20 cellular contexts compared by ENCODE assay signal in genomic region chr18:3683483-3683882, GRCh38.
DNase-seq lines count a peak whose midpoint lies in the region; ATAC-seq, FAIRE-seq and TF ChIP-seq lines count a peak whose summit lies in the region.
"Had no signal": no experiment of that assay in that cellular context is flagged by ENCODE, and none has a peak within 500 bp of the region (broad histone marks: within the 10 kb centered on the region; RNA-seq: fewer than 3 reads in every experiment).

No MANE protein-coding gene starts in this region.

- H3K4me1 ChIP-seq in endothelial cell of umbilical vein (ENCODE audit: control insufficient read depth, extremely low read depth, insufficient read depth, low read length) = peaks cover 7% of the 10 kb centered on the region
- H3K4me1 ChIP-seq: BE2C had no signal

- H3K9ac ChIP-seq in endothelial cell of umbilical vein (replicated peaks; ENCODE audit: extremely low read depth, insufficient read depth, low read length) = no peak overlapping the region
- H3K9ac ChIP-seq: SK-N-SH had no signal

- H3K4me3 ChIP-seq in endothelial cell of umbilical vein (replicated peaks in 1 of 3; ENCODE audit: insufficient read depth in 1 of 3, low read depth in 1 of 3, low read length in 3 of 3) (no peak overlapping the region), WERI-Rb-1 (ENCODE audit: low read depth, low read length) (no peak overlapping the region)

- no peak for TF ChIP-seq POLR2A in endothelial cell of umbilical vein (IDR thresholded peaks at IDR 0.05; ENCODE audit: low read depth, low read length)

- no peaks in the 10 kb centered on the region for H3K9me1 ChIP-seq in endothelial cell of umbilical vein (replicated peaks; ENCODE audit: control insufficient read depth, extremely low read depth, insufficient read depth, low read length)

- peak overlapping the region; percentile 34 for H3K4me2 ChIP-seq in endothelial cell of umbilical vein (ENCODE audit: insufficient read depth, low read length)
- H3K4me2 ChIP-seq: SK-N-SH had no signal

- H3K27me3 ChIP-seq in endothelial cell of umbilical vein (ENCODE audit: control insufficient read depth in 2 of 2, insufficient read depth in 2 of 2, low read length in 2 of 2) (no peaks in the 10 kb centered on the region), WERI-Rb-1 (ENCODE audit: insufficient read depth, low read depth, severe bottlenecking) (no peaks in the 10 kb centered on the region)
- H3K27me3 ChIP-seq: BE2C had no signal

- POLR2A ChIA-PET in endothelial cell of umbilical vein (lab: Charles Lee) = no interaction called here

- no peak for TF ChIP-seq CTCF in endothelial cell of umbilical vein (IDR thresholded peaks at IDR 0.05; ENCODE audit: extremely low read depth in 1 of 2, insufficient read depth in 1 of 2, low read depth in 1 of 2, low read length in 2 of 2)
- TF ChIP-seq CTCF in WERI-Rb-1 (IDR thresholded peaks at IDR 0.05; ENCODE audit: low read depth, low read length) = no peak

- H3K79me2 ChIP-seq in endothelial cell of umbilical vein (ENCODE audit: control insufficient read depth, insufficient read depth, low read length) = no peaks in the 10 kb centered on the region

- no peaks in the 10 kb centered on the region for H3K36me3 ChIP-seq in endothelial cell of umbilical vein (ENCODE audit: control insufficient read depth in 2 of 2, extremely low read depth in 1 of 2, insufficient read depth in 2 of 2, low read length in 2 of 2)
- H3K36me3 ChIP-seq in WERI-Rb-1 = no peaks in the 10 kb centered on the region
- H3K36me3 ChIP-seq: BE2C had no signal

- dilution Hi-C loops in endothelial cell of umbilical vein (cut with MboI; ENCODE audit: extremely low pct_ligation_motif_present, low sequenced_read_pairs) = no loop called here

- no peaks in the 10 kb centered on the region for H3K9me3 ChIP-seq in endothelial cell of umbilical vein (replicated peaks; ENCODE audit: control insufficient read depth, insufficient read depth, low read length)
- peaks cover 7% of the 10 kb centered on the region for H3K9me3 ChIP-seq in WERI-Rb-1 (ENCODE audit: severe bottlenecking)
- H3K9me3 ChIP-seq: BE2C, SK-N-SH had no signal

- CTCF ChIA-PET in endothelial cell of umbilical vein (lab: Charles Lee) = interaction anchor here (0.7 to 2.6 kb wide), 9 partner anchors 9 to 315 kb away, joined by 3 to 7 read pairs (median 4); no protein-coding TSS in a partner anchor

- ATAC-seq in GM21825 (IDR thresholded peaks at IDR 0.05; ENCODE audit: unreplicated experiment) = no peak
- ATAC-seq: T-cell had no signal

- no peak overlapping the region for H2AFZ ChIP-seq in endothelial cell of umbilical vein (ENCODE audit: low read depth, low read length)

- peak; percentile 40 for FAIRE-seq in endothelial cell of umbilical vein (lab: Jason Lieb, UNC)
- FAIRE-seq: RCC 7860 had no signal

- BruUV-seq in endothelial cell of umbilical vein (replicated peaks; lab: Mats Ljungman, UMichigan) = no TSS peak

- peak; percentile 2 for DNase-seq in NCI-H1105 treated with DMSO at 0.1 percent for 48 hours (lab: John Stamatoyannopoulos, UW)
- no peak for DNase-seq in NCI-H1105 (lab: John Stamatoyannopoulos, UW)
- DNase-seq in DMS53 treated with DMSO at 0.1 percent for 48 hours (lab: John Stamatoyannopoulos, UW; ENCODE audit: unreplicated experiment) = peak; percentile 43
- peak; percentile 27 for DNase-seq in NCI-H2029 (lab: John Stamatoyannopoulos, UW)
- peak; percentile 32 for DNase-seq in endothelial cell of umbilical vein (ENCODE audit: low read depth, low spot score)
- no peak for DNase-seq in WERI-Rb-1
- no peak for DNase-seq in NCI-H345 treated with DMSO at 0.1 percent for 48 hours (lab: John Stamatoyannopoulos, UW; ENCODE audit: unreplicated experiment)
- DNase-seq: BE2C; CD4-positive, alpha-beta memory T cell; EL; H7; NCI-H2107; NCI-H446 treated with DMSO at 0.1 percent for 48 hours; NCI-H82; SHP77; SK-N-SH; T-cell had no signal

- intact Hi-C loops in endothelial cell of umbilical vein (cut with micrococcal nuclease) = no loop called here

- no peaks in the 10 kb centered on the region for H4K20me1 ChIP-seq in endothelial cell of umbilical vein (replicated peaks; ENCODE audit: control insufficient read depth, extremely low read depth, insufficient read depth, low read length)

- H3K27ac ChIP-seq in endothelial cell of umbilical vein (ENCODE audit: insufficient read depth, low read depth, low read length) (no peak overlapping the region), WERI-Rb-1 (no peak overlapping the region)
- H3K27ac ChIP-seq: 22Rv1 had no signal

TF ChIP-seq in endothelial cell of umbilical vein, 7 proteins besides CTCF, POLR2A, EP300 and RAD21:
- TF ChIP-seq EZH2 (IDR thresholded peaks at IDR 0.05; ENCODE audit: borderline replicate concordance, low read depth, low read length, severe bottlenecking) = no peak
- no peak for TF ChIP-seq MYC (IDR thresholded peaks at IDR 0.05; ENCODE audit: low read depth, low read length)
- TF ChIP-seq MAX (IDR thresholded peaks at IDR 0.05; ENCODE audit: insufficient read depth, insufficient read length) = no peak
- no peak for TF ChIP-seq JUN (IDR thresholded peaks at IDR 0.05; ENCODE audit: borderline replicate concordance, insufficient read depth, insufficient read length, low read depth)
- no peak for TF ChIP-seq GATA2 (IDR thresholded peaks at IDR 0.05; ENCODE audit: insufficient read depth, insufficient read length, low read depth, low read length)
- TF ChIP-seq FOS (IDR thresholded peaks at IDR 0.05; ENCODE audit: borderline replicate concordance, insufficient read depth, low read length) = no peak
- no peak for TF ChIP-seq POLR2AphosphoS5 (IDR thresholded peaks at IDR 0.05; ENCODE audit: insufficient read depth, low read depth, low read length)

Comparison
In these comparisons a context has a peak if more than half of its experiments do, and no peak if none do; other contexts are left out.
1. DNase-seq: peak in NCI-H1105 treated with DMSO at 0.1 percent for 48 hours (single experiment), DMS53 treated with DMSO at 0.1 percent for 48 hours (single experiment), NCI-H2029 (single experiment) and endothelial cell of umbilical vein (single experiment); none in NCI-H1105 (single experiment), WERI-Rb-1 (single experiment) and NCI-H345 treated with DMSO at 0.1 percent for 48 hours (single experiment).